Comparison of ENCODE assay signal across 16 cellular contexts in the genomic region with DNA sequence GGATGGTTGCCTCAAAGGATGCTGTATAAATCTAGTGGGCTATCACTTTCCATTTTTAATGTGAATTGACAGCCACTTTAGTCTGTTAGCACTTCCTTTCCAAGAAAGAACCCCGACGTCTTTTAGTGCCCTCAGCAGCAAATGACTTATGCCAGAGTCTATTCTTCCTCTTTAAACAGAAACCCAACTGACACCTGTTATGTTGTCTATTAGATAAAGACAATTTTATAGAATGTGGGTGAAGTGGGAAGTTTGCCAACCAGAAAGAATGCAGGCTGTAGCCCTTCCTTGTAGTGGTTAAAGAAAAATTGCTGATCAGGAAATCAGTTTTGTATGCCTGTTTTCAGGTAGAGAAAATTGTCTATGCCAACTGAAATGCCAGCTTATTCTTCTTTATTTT.
"Had no signal": no experiment of that assay in that cellular context is flagged by ENCODE, and none has a peak within 500 bp of the region (broad histone marks: within the 10 kb centered on the region; RNA-seq: fewer than 3 reads in every experiment).

No MANE protein-coding gene starts in this region.

- DNase-seq: activated CD4-positive, alpha-beta T cell treated with anti-CD3 and anti-CD28 coated beads, Interleukin-2, amount 50 U/mL, for 4 hours; activated CD4-positive, CD25-positive, alpha-beta regulatory T cell treated with anti-CD3 and anti-CD28 coated beads, Interleukin-2, amount 50 U/mL, for 72 hours; activated effector memory CD4-positive, alpha-beta T cell treated with anti-CD3 and anti-CD28 coated beads, Interleukin-2, amount 50 U/mL, for 16 hours; activated T-cell treated with anti-CD3 and anti-CD28 coated beads, Interleukin-2, amount 50 U/mL, for 1 hour; amygdala; kidney; stimulated activated CD4-positive, alpha-beta T cell treated with anti-CD3 and anti-CD28 coated beads, Interleukin-2, amount 100 ng/mL, for 48 hours; stimulated activated naive CD8-positive, alpha-beta T cell treated with anti-CD3 and anti-CD28 coated beads, Interleukin-15, Interleukin-2, amounts not matched to agents 100 U/mL and 50 U/mL, for 24 hours; upper lobe of left lung had no signal

- H3K27me3 Mint-ChIP-seq: activated naive CD8-positive, alpha-beta T cell; central memory CD8-positive, alpha-beta T cell had no signal

- H3K4me3 ChIP-seq: gastroesophageal sphincter, upper lobe of left lung had no signal

- H3K36me3 ChIP-seq: gastroesophageal sphincter, upper lobe of left lung had no signal

- H3K4me3 Mint-ChIP-seq: activated naive CD8-positive, alpha-beta T cell; brain; central memory CD8-positive, alpha-beta T cell; dendritic cell treated with granulocyte-macrophage colony-stimulating factor and Interleukin-4, amounts not matched to agents 40 ng/mL and 50 ng/mL, for 4 days; neural crest cell had no signal

- FAIRE-seq: kidney, TTC549 had no signal

- H3K4me1 ChIP-seq: gastroesophageal sphincter, upper lobe of left lung had no signal

- ATAC-seq: gastroesophageal sphincter; stimulated activated naive CD8-positive, alpha-beta T cell treated with anti-CD3 and anti-CD28 coated beads, Interleukin-15, Interleukin-2, amounts not matched to agents 100 U/mL and 50 U/mL, for 24 hours had no signal

- H3K4me1 Mint-ChIP-seq: neural crest cell had no signal

- H3K9me3 Mint-ChIP-seq: brain; central memory CD8-positive, alpha-beta T cell; dendritic cell treated with granulocyte-macrophage colony-stimulating factor and Interleukin-4, amounts not matched to agents 40 ng/mL and 50 ng/mL, for 4 days; neural crest cell had no signal

- H3K27ac ChIP-seq: gastroesophageal sphincter, upper lobe of left lung had no signal

- H3K9me3 ChIP-seq: gastroesophageal sphincter, upper lobe of left lung had no signal

- H3K36me3 Mint-ChIP-seq: activated naive CD8-positive, alpha-beta T cell; brain had no signal

- H3K27me3 ChIP-seq: gastroesophageal sphincter, upper lobe of left lung had no signal

- H3K27ac Mint-ChIP-seq: activated naive CD8-positive, alpha-beta T cell; dendritic cell treated with granulocyte-macrophage colony-stimulating factor and Interleukin-4, amounts not matched to agents 40 ng/mL and 50 ng/mL, for 4 days had no signal
